In the genomic region with DNA sequence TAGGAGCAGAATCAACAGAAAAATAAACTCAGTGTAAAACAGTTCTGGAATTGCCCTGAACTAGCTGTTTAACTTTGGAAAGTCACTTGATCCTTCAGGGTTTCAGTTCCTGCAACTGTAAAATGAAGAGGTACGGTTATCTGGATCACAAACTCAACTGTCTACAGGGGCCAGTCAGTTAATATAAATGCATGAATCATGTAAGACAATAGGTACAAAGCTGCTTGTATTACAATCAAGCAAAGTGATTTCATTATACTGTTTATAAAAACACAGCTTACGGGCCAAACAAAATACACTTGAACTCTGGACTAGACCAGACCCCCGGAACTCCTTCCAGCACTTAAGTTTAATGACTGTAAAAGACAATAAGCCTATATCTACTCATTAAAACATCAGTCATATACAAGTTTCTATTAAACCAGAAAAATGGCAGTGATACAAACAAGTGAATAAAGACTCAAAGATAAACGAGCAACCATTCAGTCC, we compare ENCODE assay signal across 1 cellular context.
TF ChIP-seq lines count a peak whose summit lies in the region.

No MANE protein-coding gene starts in this region.

TF ChIP-seq in HEK293, 187 proteins besides CTCF, POLR2A, EP300 and RAD21 (continued from another document and continues in another):
- TF ChIP-seq ZIC2 (tag by site-specific recombination; IDR thresholded peaks at IDR 0.05) (no peak), SETDB1 (IDR thresholded peaks at IDR 0.05; ENCODE audit: insufficient read length, low read length) (no peak), ZNF16 (tag by site-specific recombination; IDR thresholded peaks at IDR 0.05; ENCODE audit: low read depth) (no peak), KLF8 (tag by site-specific recombination; IDR thresholded peaks at IDR 0.05) (peak; percentile 87), TCF7L2 (IDR thresholded peaks at IDR 0.05; ENCODE audit: borderline replicate concordance, low read depth, low read length) (peak; percentile 37; the same call in 1 of the 2 replicates), ZNF510 (tag by site-specific recombination; IDR thresholded peaks at IDR 0.05; ENCODE audit: insufficient replicate concordance) (no peak), ZNF707 (tag by site-specific recombination; IDR thresholded peaks at IDR 0.05) (no peak), ZNF138 (tag by site-specific recombination; IDR thresholded peaks at IDR 0.05; ENCODE audit: borderline replicate concordance) (no peak), ZSCAN23 (tag by site-specific recombination; IDR thresholded peaks at IDR 0.05) (no peak), ZNF585B (tag by site-specific recombination; IDR thresholded peaks at IDR 0.05) (no peak), ZNF501 (tag by site-specific recombination; IDR thresholded peaks at IDR 0.05) (no peak), ZNF747 (tag by site-specific recombination; IDR thresholded peaks at IDR 0.05) (no peak), ZEB2 (tag by site-specific recombination; IDR thresholded peaks at IDR 0.05) (peak; percentile 94), SP7 (tag by site-specific recombination; IDR thresholded peaks at IDR 0.05) (peak; percentile 87), ZNF677 (tag by site-specific recombination; IDR thresholded peaks at IDR 0.05) (no peak), BCL11B (tag by site-specific recombination; IDR thresholded peaks at IDR 0.05; ENCODE audit: low read depth) (no peak), ZNF473 (tag by site-specific recombination; IDR thresholded peaks at IDR 0.05) (no peak), IKZF3 (tag by site-specific recombination; IDR thresholded peaks at IDR 0.05) (peak; percentile 69), ZNF560 (tag by site-specific recombination; IDR thresholded peaks at IDR 0.05; ENCODE audit: borderline replicate concordance) (no peak), WT1 (tag by site-specific recombination; IDR thresholded peaks at IDR 0.05) (peak; percentile 98), ZNF184 (tag by site-specific recombination; IDR thresholded peaks at IDR 0.05) (peak; percentile 56; the same call in 1 of the 2 replicates), ZNF558 (tag by site-specific recombination; IDR thresholded peaks at IDR 0.05) (no peak), ZNF596 (tag by site-specific recombination; IDR thresholded peaks at IDR 0.05) (peak; percentile 62), ZNF292 (tag by site-specific recombination; IDR thresholded peaks at IDR 0.05; ENCODE audit: borderline replicate concordance, low read depth) (no peak), ZNF664 (tag by site-specific recombination; IDR thresholded peaks at IDR 0.05) (peak; percentile 95), SP2 (tag by site-specific recombination; IDR thresholded peaks at IDR 0.05) (no peak), MEIS1 (CRISPR knock-in tag; IDR thresholded peaks at IDR 0.05; ENCODE audit: borderline replicate concordance) (no peak), ZNF175 (tag by site-specific recombination; IDR thresholded peaks at IDR 0.05) (no peak), ZNF23 (tag by site-specific recombination; IDR thresholded peaks at IDR 0.05; ENCODE audit: borderline replicate concordance) (no peak), ZNF843 (tag by site-specific recombination; IDR thresholded peaks at IDR 0.05) (peak; percentile 98), ZNF24 (tag by site-specific recombination; IDR thresholded peaks at IDR 0.05) (peak; percentile 63; the same call in 1 of the 2 replicates), OVOL3 (tag by site-specific recombination; IDR thresholded peaks at IDR 0.05) (peak; percentile 98), ZNF776 (tag by site-specific recombination; IDR thresholded peaks at IDR 0.05; ENCODE audit: borderline replicate concordance) (no peak), ZNF132 (tag by site-specific recombination; IDR thresholded peaks at IDR 0.05; ENCODE audit: borderline replicate concordance) (no peak), ZNF391 (tag by site-specific recombination; IDR thresholded peaks at IDR 0.05; ENCODE audit: borderline replicate concordance, low read depth) (peak; percentile 82), ZNF133 (tag by site-specific recombination; IDR thresholded peaks at IDR 0.05) (no peak), ZNF214 (tag by site-specific recombination; IDR thresholded peaks at IDR 0.05; ENCODE audit: borderline replicate concordance) (no peak), ZNF521 (tag by site-specific recombination; IDR thresholded peaks at IDR 0.05) (no peak)
- TF ChIP-seq, protein P1, sequence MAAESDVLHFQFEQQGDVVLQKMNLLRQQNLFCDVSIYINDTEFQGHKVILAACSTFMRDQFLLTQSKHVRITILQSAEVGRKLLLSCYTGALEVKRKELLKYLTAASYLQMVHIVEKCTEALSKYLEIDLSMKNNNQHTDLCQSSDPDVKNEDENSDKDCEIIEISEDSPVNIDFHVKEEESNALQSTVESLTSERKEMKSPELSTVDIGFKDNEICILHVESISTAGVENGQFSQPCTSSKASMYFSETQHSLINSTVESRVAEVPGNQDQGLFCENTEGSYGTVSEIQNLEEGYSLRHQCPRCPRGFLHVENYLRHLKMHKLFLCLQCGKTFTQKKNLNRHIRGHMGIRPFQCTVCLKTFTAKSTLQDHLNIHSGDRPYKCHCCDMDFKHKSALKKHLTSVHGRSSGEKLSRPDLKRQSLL (tag by site-specific recombination; IDR thresholded peaks at IDR 0.05) = no peak
- TF ChIP-seq, protein P2, sequence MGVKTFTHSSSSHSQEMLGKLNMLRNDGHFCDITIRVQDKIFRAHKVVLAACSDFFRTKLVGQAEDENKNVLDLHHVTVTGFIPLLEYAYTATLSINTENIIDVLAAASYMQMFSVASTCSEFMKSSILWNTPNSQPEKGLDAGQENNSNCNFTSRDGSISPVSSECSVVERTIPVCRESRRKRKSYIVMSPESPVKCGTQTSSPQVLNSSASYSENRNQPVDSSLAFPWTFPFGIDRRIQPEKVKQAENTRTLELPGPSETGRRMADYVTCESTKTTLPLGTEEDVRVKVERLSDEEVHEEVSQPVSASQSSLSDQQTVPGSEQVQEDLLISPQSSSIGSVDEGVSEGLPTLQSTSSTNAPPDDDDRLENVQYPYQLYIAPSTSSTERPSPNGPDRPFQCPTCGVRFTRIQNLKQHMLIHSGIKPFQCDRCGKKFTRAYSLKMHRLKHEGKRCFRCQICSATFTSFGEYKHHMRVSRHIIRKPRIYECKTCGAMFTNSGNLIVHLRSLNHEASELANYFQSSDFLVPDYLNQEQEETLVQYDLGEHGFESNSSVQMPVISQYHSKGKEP (tag by site-specific recombination; IDR thresholded peaks at IDR 0.05) = peak; percentile 92
- TF ChIP-seq, protein P3, sequence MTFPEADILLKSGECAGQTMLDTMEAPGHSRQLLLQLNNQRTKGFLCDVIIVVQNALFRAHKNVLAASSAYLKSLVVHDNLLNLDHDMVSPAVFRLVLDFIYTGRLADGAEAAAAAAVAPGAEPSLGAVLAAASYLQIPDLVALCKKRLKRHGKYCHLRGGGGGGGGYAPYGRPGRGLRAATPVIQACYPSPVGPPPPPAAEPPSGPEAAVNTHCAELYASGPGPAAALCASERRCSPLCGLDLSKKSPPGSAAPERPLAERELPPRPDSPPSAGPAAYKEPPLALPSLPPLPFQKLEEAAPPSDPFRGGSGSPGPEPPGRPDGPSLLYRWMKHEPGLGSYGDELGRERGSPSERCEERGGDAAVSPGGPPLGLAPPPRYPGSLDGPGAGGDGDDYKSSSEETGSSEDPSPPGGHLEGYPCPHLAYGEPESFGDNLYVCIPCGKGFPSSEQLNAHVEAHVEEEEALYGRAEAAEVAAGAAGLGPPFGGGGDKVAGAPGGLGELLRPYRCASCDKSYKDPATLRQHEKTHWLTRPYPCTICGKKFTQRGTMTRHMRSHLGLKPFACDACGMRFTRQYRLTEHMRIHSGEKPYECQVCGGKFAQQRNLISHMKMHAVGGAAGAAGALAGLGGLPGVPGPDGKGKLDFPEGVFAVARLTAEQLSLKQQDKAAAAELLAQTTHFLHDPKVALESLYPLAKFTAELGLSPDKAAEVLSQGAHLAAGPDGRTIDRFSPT (tag by site-specific recombination; IDR thresholded peaks at IDR 0.05) = peak; percentile 92
- TF ChIP-seq, protein P4, sequence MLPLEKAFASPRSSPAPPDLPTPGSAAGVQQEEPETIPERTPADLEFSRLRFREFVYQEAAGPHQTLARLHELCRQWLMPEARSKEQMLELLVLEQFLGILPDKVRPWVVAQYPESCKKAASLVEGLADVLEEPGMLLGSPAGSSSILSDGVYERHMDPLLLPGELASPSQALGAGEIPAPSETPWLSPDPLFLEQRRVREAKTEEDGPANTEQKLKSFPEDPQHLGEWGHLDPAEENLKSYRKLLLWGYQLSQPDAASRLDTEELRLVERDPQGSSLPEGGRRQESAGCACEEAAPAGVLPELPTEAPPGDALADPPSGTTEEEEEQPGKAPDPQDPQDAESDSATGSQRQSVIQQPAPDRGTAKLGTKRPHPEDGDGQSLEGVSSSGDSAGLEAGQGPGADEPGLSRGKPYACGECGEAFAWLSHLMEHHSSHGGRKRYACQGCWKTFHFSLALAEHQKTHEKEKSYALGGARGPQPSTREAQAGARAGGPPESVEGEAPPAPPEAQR (tag by site-specific recombination; IDR thresholded peaks at IDR 0.05) = no peak
- TF ChIP-seq, protein P5, sequence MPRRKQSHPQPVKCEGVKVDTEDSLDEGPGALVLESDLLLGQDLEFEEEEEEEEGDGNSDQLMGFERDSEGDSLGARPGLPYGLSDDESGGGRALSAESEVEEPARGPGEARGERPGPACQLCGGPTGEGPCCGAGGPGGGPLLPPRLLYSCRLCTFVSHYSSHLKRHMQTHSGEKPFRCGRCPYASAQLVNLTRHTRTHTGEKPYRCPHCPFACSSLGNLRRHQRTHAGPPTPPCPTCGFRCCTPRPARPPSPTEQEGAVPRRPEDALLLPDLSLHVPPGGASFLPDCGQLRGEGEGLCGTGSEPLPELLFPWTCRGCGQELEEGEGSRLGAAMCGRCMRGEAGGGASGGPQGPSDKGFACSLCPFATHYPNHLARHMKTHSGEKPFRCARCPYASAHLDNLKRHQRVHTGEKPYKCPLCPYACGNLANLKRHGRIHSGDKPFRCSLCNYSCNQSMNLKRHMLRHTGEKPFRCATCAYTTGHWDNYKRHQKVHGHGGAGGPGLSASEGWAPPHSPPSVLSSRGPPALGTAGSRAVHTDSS (tag by site-specific recombination; IDR thresholded peaks at IDR 0.05) = peak; percentile 48; the same call in 1 of the 2 replicates
- TF ChIP-seq, protein P6, sequence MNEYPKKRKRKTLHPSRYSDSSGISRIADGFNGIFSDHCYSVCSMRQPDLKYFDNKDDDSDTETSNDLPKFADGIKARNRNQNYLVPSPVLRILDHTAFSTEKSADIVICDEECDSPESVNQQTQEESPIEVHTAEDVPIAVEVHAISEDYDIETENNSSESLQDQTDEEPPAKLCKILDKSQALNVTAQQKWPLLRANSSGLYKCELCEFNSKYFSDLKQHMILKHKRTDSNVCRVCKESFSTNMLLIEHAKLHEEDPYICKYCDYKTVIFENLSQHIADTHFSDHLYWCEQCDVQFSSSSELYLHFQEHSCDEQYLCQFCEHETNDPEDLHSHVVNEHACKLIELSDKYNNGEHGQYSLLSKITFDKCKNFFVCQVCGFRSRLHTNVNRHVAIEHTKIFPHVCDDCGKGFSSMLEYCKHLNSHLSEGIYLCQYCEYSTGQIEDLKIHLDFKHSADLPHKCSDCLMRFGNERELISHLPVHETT (tag by site-specific recombination; IDR thresholded peaks at IDR 0.05) = peak; percentile 88
- TF ChIP-seq, protein P7, sequence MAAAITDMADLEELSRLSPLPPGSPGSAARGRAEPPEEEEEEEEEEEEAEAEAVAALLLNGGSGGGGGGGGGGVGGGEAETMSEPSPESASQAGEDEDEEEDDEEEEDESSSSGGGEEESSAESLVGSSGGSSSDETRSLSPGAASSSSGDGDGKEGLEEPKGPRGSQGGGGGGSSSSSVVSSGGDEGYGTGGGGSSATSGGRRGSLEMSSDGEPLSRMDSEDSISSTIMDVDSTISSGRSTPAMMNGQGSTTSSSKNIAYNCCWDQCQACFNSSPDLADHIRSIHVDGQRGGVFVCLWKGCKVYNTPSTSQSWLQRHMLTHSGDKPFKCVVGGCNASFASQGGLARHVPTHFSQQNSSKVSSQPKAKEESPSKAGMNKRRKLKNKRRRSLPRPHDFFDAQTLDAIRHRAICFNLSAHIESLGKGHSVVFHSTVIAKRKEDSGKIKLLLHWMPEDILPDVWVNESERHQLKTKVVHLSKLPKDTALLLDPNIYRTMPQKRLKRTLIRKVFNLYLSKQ (tag by site-specific recombination; IDR thresholded peaks at IDR 0.05; ENCODE audit: borderline replicate concordance) = no peak
- TF ChIP-seq, protein P8, sequence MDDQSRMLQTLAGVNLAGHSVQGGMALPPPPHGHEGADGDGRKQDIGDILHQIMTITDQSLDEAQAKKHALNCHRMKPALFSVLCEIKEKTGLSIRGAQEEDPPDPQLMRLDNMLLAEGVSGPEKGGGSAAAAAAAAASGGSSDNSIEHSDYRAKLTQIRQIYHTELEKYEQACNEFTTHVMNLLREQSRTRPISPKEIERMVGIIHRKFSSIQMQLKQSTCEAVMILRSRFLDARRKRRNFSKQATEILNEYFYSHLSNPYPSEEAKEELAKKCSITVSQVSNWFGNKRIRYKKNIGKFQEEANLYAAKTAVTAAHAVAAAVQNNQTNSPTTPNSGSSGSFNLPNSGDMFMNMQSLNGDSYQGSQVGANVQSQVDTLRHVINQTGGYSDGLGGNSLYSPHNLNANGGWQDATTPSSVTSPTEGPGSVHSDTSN (CRISPR knock-in tag; IDR thresholded peaks at IDR 0.05) = no peak
- TF ChIP-seq, protein P9, sequence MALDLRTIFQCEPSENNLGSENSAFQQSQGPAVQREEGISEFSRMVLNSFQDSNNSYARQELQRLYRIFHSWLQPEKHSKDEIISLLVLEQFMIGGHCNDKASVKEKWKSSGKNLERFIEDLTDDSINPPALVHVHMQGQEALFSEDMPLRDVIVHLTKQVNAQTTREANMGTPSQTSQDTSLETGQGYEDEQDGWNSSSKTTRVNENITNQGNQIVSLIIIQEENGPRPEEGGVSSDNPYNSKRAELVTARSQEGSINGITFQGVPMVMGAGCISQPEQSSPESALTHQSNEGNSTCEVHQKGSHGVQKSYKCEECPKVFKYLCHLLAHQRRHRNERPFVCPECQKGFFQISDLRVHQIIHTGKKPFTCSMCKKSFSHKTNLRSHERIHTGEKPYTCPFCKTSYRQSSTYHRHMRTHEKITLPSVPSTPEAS (tag by site-specific recombination; IDR thresholded peaks at IDR 0.05) = no peak
- TF ChIP-seq, protein P10, sequence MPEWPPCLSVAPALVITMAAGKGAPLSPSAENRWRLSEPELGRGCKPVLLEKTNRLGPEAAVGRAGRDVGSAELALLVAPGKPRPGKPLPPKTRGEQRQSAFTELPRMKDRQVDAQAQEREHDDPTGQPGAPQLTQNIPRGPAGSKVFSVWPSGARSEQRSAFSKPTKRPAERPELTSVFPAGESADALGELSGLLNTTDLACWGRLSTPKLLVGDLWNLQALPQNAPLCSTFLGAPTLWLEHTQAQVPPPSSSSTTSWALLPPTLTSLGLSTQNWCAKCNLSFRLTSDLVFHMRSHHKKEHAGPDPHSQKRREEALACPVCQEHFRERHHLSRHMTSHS (tag by site-specific recombination; IDR thresholded peaks at IDR 0.05) = no peak
- TF ChIP-seq, protein P11, sequence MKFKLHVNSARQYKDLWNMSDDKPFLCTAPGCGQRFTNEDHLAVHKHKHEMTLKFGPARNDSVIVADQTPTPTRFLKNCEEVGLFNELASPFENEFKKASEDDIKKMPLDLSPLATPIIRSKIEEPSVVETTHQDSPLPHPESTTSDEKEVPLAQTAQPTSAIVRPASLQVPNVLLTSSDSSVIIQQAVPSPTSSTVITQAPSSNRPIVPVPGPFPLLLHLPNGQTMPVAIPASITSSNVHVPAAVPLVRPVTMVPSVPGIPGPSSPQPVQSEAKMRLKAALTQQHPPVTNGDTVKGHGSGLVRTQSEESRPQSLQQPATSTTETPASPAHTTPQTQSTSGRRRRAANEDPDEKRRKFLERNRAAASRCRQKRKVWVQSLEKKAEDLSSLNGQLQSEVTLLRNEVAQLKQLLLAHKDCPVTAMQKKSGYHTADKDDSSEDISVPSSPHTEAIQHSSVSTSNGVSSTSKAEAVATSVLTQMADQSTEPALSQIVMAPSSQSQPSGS (tag by site-specific recombination; IDR thresholded peaks at IDR 0.05; ENCODE audit: low read depth) = 0 out of 2 replicates have a peak, but pooled peaks have one; percentile 7
